19 cellular contexts compared by ENCODE assay signal in genomic region chr22:22213231-22213630, GRCh38. TPM values are rescaled to one million over a fixed set of nuclear protein-coding genes. Genes with fewer than 3 reads are reported as not detected.
DNase-seq lines count a peak whose midpoint lies in the region; ATAC-seq and TF ChIP-seq lines count a peak whose summit lies in the region.
"Had no signal": no experiment of that assay in that cellular context is flagged by ENCODE, and none has a peak within 500 bp of the region (broad histone marks: within the 10 kb centered on the region; RNA-seq: fewer than 3 reads in every experiment).

No MANE protein-coding gene starts in this region.

- CTCF ChIA-PET in AG04450 (lab: Charles Lee): interaction anchor here (0.9 to 3.0 kb wide), 5 partner anchors 12 to 153 kb away, joined by 3 to 17 read pairs (median 6); no protein-coding TSS in a partner anchor

- H3K4me1 ChIP-seq in DND-41 (ENCODE audit: insufficient read depth, low read length): peaks cover 25% of the 10 kb centered on the region
- peaks cover 68% of the 10 kb centered on the region for H3K4me1 ChIP-seq in OCI-LY1 (ENCODE audit: insufficient read depth, low read length, severe bottlenecking)

- H3K9me2 ChIP-seq in OCI-LY1 (ENCODE audit: low read depth, low read length): no peaks in the 10 kb centered on the region

- H2AFZ ChIP-seq in DND-41 (ENCODE audit: low read depth, low read length): no peak overlapping the region
- H2AFZ ChIP-seq in OCI-LY1 (ENCODE audit: low read length): no peak overlapping the region

- H3K27ac ChIP-seq in AG04450 (ENCODE audit: low read depth, low read length) (no peak overlapping the region), DND-41 (ENCODE audit: low read length) (no peak overlapping the region), OCI-LY1 (ENCODE audit: low read depth, low read length, poor library complexity, severe bottlenecking) (peak overlapping the region; percentile 19)
- H3K27ac ChIP-seq: HL-60 had no signal

- TF ChIP-seq CTCF in AG04450 (IDR thresholded peaks at IDR 0.05; ENCODE audit: low read depth, low read length): no peak
- no peak for TF ChIP-seq CTCF in DND-41 (IDR thresholded peaks at IDR 0.05; ENCODE audit: borderline replicate concordance, extremely low read depth, low read length, poor library complexity, severe bottlenecking)
- TF ChIP-seq CTCF in OCI-LY1 (IDR thresholded peaks at IDR 0.05; ENCODE audit: low read length): no peak

- H3K4me2 ChIP-seq in DND-41 (ENCODE audit: insufficient read depth, low read length) (no peak overlapping the region), OCI-LY1 (ENCODE audit: low read length) (no peak overlapping the region)

- POLR2A ChIA-PET in AG04450 (lab: Yijun Ruan, JAX): no interaction called here

- H4K20me1 ChIP-seq in DND-41 (ENCODE audit: insufficient read depth, low read length) (no peaks in the 10 kb centered on the region), OCI-LY1 (ENCODE audit: insufficient read depth, low read length) (no peaks in the 10 kb centered on the region)

- H3K27me3 ChIP-seq in AG04450 (ENCODE audit: control insufficient read depth, insufficient read depth, low read length) (peaks cover 14% of the 10 kb centered on the region), DND-41 (ENCODE audit: insufficient read depth, low read length, poor library complexity) (no peaks in the 10 kb centered on the region), OCI-LY1 (ENCODE audit: insufficient read depth, low read length) (no peaks in the 10 kb centered on the region)

- H3K36me3 ChIP-seq in DND-41 (ENCODE audit: insufficient read depth, low read length) (no peaks in the 10 kb centered on the region), OCI-LY1 (ENCODE audit: insufficient read depth, low read length) (no peaks in the 10 kb centered on the region)

- H3F3A ChIP-seq in OCI-LY1 (ENCODE audit: insufficient read depth, low read length): no peaks in the 10 kb centered on the region

- H3K9me3 ChIP-seq in AG04450 (ENCODE audit: control insufficient read depth, insufficient read depth, low read length) (no peaks in the 10 kb centered on the region), DND-41 (ENCODE audit: insufficient read depth, low read length, severe bottlenecking) (no peaks in the 10 kb centered on the region), OCI-LY1 (ENCODE audit: low read length) (no peaks in the 10 kb centered on the region)

- no peaks in the 10 kb centered on the region for H3K79me2 ChIP-seq in DND-41 (ENCODE audit: insufficient read depth, low read length)
- no peaks in the 10 kb centered on the region for H3K79me2 ChIP-seq in OCI-LY1 (ENCODE audit: insufficient read depth, low read length)

- DNase-seq in AG04450 (ENCODE audit: low read depth, low spot score): peak; percentile 18
- no peak for DNase-seq in DND-41
- peak; percentile 16 for DNase-seq in fibroblast of peridontal ligament (ENCODE audit: extremely low read depth)
- no peak for DNase-seq in amniotic stem cell (lab: John Stamatoyannopoulos, UW)
- DNase-seq in CD1c-positive myeloid dendritic cell (ENCODE audit: extremely low spot score): no peak
- DNase-seq: HFFc6, KG1, NCI-H1105, NCI-H146, NCI-H2029, NCI-H2171, NCI-H526, OCI-M1 had no signal

- no peak overlapping the region for H3K9ac ChIP-seq in DND-41 (ENCODE audit: low read depth, low read length)
- H3K9ac ChIP-seq in OCI-LY1 (ENCODE audit: low read length): no peak overlapping the region

- ATAC-seq in DND-41 (ENCODE audit: insufficient read depth, low read depth) (peak; percentile 50; the same call in 2 of the 3 replicates), GM19035 (IDR thresholded peaks at IDR 0.05; ENCODE audit: unreplicated experiment) (no peak), GM18519 (IDR thresholded peaks at IDR 0.05; ENCODE audit: low FRiP score, unreplicated experiment) (no peak)
- ATAC-seq: HepG2 had no signal

- no peak overlapping the region for H3K4me3 ChIP-seq in AG04450 (ENCODE audit: low read depth, low read length)
- H3K4me3 ChIP-seq in DND-41 (ENCODE audit: low read depth in 1 of 2, low read length in 2 of 2): no peak overlapping the region
- no peak overlapping the region for H3K4me3 ChIP-seq in OCI-LY1 (ENCODE audit: low read depth, low read length, poor library complexity, severe bottlenecking)

RNA-seq across cellular contexts. Expression of gene VPREB1, which starts 31.4 kb away (rescaled TPM):
- polyA plus RNA-seq in AG04450 (2011; rRNA removed): not detected in 2 replicates
- polyA minus RNA-seq in AG04450 (2011; rRNA and poly(A)+ RNA removed): not detected in 2 replicates
- polyA plus RNA-seq: CD14-positive monocyte, HepG2 had no signal

Comparison
In these comparisons a context has a peak if more than half of its experiments do, and no peak if none do; other contexts are left out.
1. DNase-seq: peak in AG04450 (single experiment) and fibroblast of peridontal ligament (single experiment); none in DND-41 (single experiment), amniotic stem cell (single experiment) and CD1c-positive myeloid dendritic cell (single experiment).